ENCODE assay signal across 12 cellular contexts in the genomic region with DNA sequence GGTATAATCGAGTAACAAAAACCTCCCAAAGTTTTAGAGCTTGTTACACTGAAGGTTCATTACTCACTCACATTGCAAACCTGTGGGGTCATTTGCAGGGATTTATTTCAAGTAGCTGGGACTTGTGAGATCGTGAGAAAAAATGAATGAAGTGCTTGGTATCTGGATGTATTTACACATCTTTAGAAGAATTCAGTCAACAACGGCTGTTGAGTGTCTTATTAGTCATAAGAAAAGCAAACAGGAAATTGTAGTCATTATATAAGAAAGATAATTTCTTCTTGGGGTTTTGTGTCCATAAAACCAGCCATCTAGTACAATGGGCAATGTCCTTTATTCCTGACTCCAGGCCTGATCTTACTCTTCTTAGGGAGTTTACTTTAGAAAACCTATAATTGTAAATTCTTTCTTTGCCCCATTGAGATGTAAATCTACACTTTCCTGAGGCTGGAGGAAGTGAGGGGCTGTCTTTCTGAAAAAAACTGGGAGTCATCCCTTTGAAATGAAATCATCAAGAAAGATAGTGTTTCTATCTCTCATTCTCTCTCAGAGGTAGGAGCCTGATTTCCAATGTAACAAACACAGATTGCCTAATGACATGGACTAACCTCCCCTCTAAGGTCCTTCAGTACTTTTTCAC.
A peak's percentile ranks its signal among the peaks of the same experiment; 100 is the strongest.
DNase-seq lines count a peak whose midpoint lies in the region; ATAC-seq and TF ChIP-seq lines count a peak whose summit lies in the region.
"Had no signal": no experiment of that assay in that cellular context is flagged by ENCODE, and none has a peak within 500 bp of the region (broad histone marks: within the 10 kb centered on the region; RNA-seq: fewer than 3 reads in every experiment).

No MANE protein-coding gene starts in this region.

- H3K18ac ChIP-seq in neuronal stem cell (ENCODE audit: low read length): no peak overlapping the region

- H3K14ac ChIP-seq in neuronal stem cell (ENCODE audit: low read length): no peak overlapping the region

- peaks cover 41% of the 10 kb centered on the region for H3K4me1 Mint-ChIP-seq in GM23338

- no peak overlapping the region for H4K91ac ChIP-seq in neuronal stem cell (ENCODE audit: low read depth, low read length, poor library complexity)

- H3K27me3 ChIP-seq in GM23338 (ENCODE audit: insufficient read depth) (no peaks in the 10 kb centered on the region), neuronal stem cell (ENCODE audit: control insufficient read depth in 3 of 3, insufficient read depth in 3 of 3, low read depth in 1 of 3, low read length in 3 of 3) (no peaks in the 10 kb centered on the region), esophagus muscularis mucosa (no peaks in the 10 kb centered on the region)
- H3K27me3 ChIP-seq: cardiac muscle cell had no signal

- H3K9me3 Mint-ChIP-seq in GM23338: no peaks in the 10 kb centered on the region

- H4K8ac ChIP-seq in neuronal stem cell (ENCODE audit: low read depth, low read length): no peak overlapping the region

- no peaks in the 10 kb centered on the region for H3K9me2 ChIP-seq in GM23338 (ENCODE audit: insufficient read depth)

- no peak overlapping the region for H3K23ac ChIP-seq in neuronal stem cell (ENCODE audit: low read depth, low read length, poor library complexity)

- no peak overlapping the region for H2AK5ac ChIP-seq in neuronal stem cell (ENCODE audit: low read depth, low read length)

- ATAC-seq in GM23338: peak; percentile 61
- no peak for ATAC-seq in HG03280 (IDR thresholded peaks at IDR 0.05; ENCODE audit: unreplicated experiment)
- ATAC-seq in GM21526 (IDR thresholded peaks at IDR 0.05; ENCODE audit: low FRiP score, unreplicated experiment): no peak
- ATAC-seq in activated CD4-positive, CD25-positive, alpha-beta regulatory T cell treated with anti-CD3 and anti-CD28 coated beads, Interleukin-2, amount 50 U/mL, for 24 hours: no peak

- peak overlapping the region; percentile 34 for H3K4me3 Mint-ChIP-seq in GM23338

- no peaks in the 10 kb centered on the region for H3F3A ChIP-seq in GM23338 (replicated peaks; ENCODE audit: low read depth)

- H3K4me1 ChIP-seq in GM23338 (ENCODE audit: insufficient read depth): peaks cover 45% of the 10 kb centered on the region
- H3K4me1 ChIP-seq in neuronal stem cell (ENCODE audit: control insufficient read depth in 2 of 2, insufficient read depth in 1 of 2, low read depth in 1 of 2, low read length in 2 of 2): peaks cover 2 to 6% of the 10 kb centered on the region in 2 donors
- H3K4me1 ChIP-seq in esophagus muscularis mucosa: peaks cover 0 to 13% (median 5%) of the 10 kb centered on the region in 4 donors

- peak overlapping the region; percentile 10 for H3K4me2 ChIP-seq in GM23338
- H3K4me2 ChIP-seq in neuronal stem cell (ENCODE audit: insufficient read depth, low read length, poor library complexity, severe bottlenecking): no peak overlapping the region

- intact Hi-C loops in esophagus muscularis mucosa (cut with DNase I): no loop called here

- WGBS in neuronal stem cell (ENCODE audit: extremely low coverage in 2 of 2, insufficient read length in 2 of 2, insufficient replicate concordance in 1 of 2), 2 donors: no CpG with 5 or more reads among the region's 3 CpGs
- 49% methylated on average over 3 of the region's 3 CpGs for WGBS in esophagus muscularis mucosa

- no peak overlapping the region for H3K9ac ChIP-seq in neuronal stem cell (ENCODE audit: low read depth, low read length, poor library complexity)

- H3K36me3 Mint-ChIP-seq in GM23338 (ENCODE audit: low read depth): no peaks in the 10 kb centered on the region

- H2BK15ac ChIP-seq in neuronal stem cell (ENCODE audit: low read length): no peak overlapping the region

- no peak for TF ChIP-seq POLR2A in esophagus muscularis mucosa (IDR thresholded peaks at IDR 0.05; ENCODE audit: low read depth)

- H3K27ac Mint-ChIP-seq in GM23338: peak overlapping the region; percentile 93

- H2AFZ ChIP-seq in GM23338 (no peak overlapping the region), neuronal stem cell (ENCODE audit: low read length) (peak overlapping the region; percentile 72)

- H3K27me3 Mint-ChIP-seq in GM23338 (ENCODE audit: insufficient read depth, low read depth, poor library complexity): no peaks in the 10 kb centered on the region

- TF ChIP-seq CTCF in GM23338 (conservative IDR thresholded peaks at IDR 0.05; ENCODE audit: low read depth in 2 of 2): no peak
- TF ChIP-seq CTCF in epithelial cell of esophagus (IDR thresholded peaks at IDR 0.05; ENCODE audit: insufficient read depth, low read depth, low read length, missing control alignments): no peak
- TF ChIP-seq CTCF in esophagus muscularis mucosa (IDR thresholded peaks at IDR 0.05): no peak

- H3K9me3 ChIP-seq in neuronal stem cell (replicated peaks in 1 of 2; ENCODE audit: control insufficient read depth in 2 of 2, insufficient read depth in 1 of 2, low read depth in 1 of 2, low read length in 2 of 2) (no peaks in the 10 kb centered on the region), esophagus muscularis mucosa (no peaks in the 10 kb centered on the region)

- peak; percentile 57 for DNase-seq in GM23338 (ENCODE audit: low spot score)
- DNase-seq in NCI-H460 (ENCODE audit: extremely low read depth, low read depth): peak; percentile 43
- peak; percentile 97 for DNase-seq in epithelial cell of esophagus (ENCODE audit: low read depth)
- DNase-seq in neuronal stem cell (ENCODE audit: low spot score): no peak
- no peak for DNase-seq in esophagus muscularis mucosa (ENCODE audit: extremely low spot score)
- DNase-seq: DMS 273 treated with DMSO at 0.1 percent for 48 hours; NCI-H524; stimulated activated CD4-positive, alpha-beta T cell treated with anti-CD3 and anti-CD28 coated beads, Interleukin-12 subunit alpha, Interleukin-12 subunit beta, amount 100 ng/mL, for 4 hours had no signal

- H3K27ac ChIP-seq in GM23338 (ENCODE audit: low read depth) (peak overlapping the region; percentile 81), neuronal stem cell (replicated peaks; ENCODE audit: low read length) (no peak overlapping the region), esophagus muscularis mucosa (replicated peaks in 1 of 4) (no peak overlapping the region)
- H3K27ac ChIP-seq: cardiac muscle cell had no signal

- H2BK5ac ChIP-seq in neuronal stem cell (ENCODE audit: low read length): no peak overlapping the region

- no peak overlapping the region for H3K4ac ChIP-seq in neuronal stem cell (ENCODE audit: low read length)

- H2BK12ac ChIP-seq in neuronal stem cell (ENCODE audit: low read length): no peak overlapping the region

- H2BK120ac ChIP-seq in neuronal stem cell (ENCODE audit: low read depth, low read length): no peak overlapping the region

- H3K36me3 ChIP-seq in GM23338 (ENCODE audit: insufficient read depth): no peaks in the 10 kb centered on the region
- H3K36me3 ChIP-seq in neuronal stem cell (replicated peaks in 1 of 2; ENCODE audit: control insufficient read depth in 2 of 2, insufficient read depth in 2 of 2, low read length in 2 of 2): no peaks in the 10 kb centered on the region
- H3K36me3 ChIP-seq in esophagus muscularis mucosa: no peaks in the 10 kb centered on the region
- H3K36me3 ChIP-seq: cardiac muscle cell had no signal

- 0 out of 2 replicates have a peak overlapping the region, but pooled peaks have one; percentile 0 for H3K4me3 ChIP-seq in GM23338
- no peak overlapping the region for H3K4me3 ChIP-seq in epithelial cell of esophagus (ENCODE audit: low read length)
- no peak overlapping the region for H3K4me3 ChIP-seq in neuronal stem cell (ENCODE audit: low read length in 2 of 2)
- no peak overlapping the region for H3K4me3 ChIP-seq in esophagus muscularis mucosa
- H3K4me3 ChIP-seq: cardiac muscle cell had no signal

- no peak for TF ChIP-seq EP300 in esophagus muscularis mucosa (IDR thresholded peaks at IDR 0.05)

- H3K79me2 ChIP-seq in GM23338 (replicated peaks; ENCODE audit: insufficient read depth): no peaks in the 10 kb centered on the region

- H3K79me1 ChIP-seq in neuronal stem cell (ENCODE audit: low read depth, low read length): no peaks in the 10 kb centered on the region

- no peaks in the 10 kb centered on the region for H4K20me1 ChIP-seq in GM23338 (replicated peaks; ENCODE audit: insufficient read depth)

TF ChIP-seq in GM23338, 12 proteins besides CTCF, POLR2A, EP300 and RAD21:
- TF ChIP-seq EZH2phosphoT487 (IDR thresholded peaks at IDR 0.05; ENCODE audit: unreplicated experiment): no peak
- TF ChIP-seq NANOG (IDR thresholded peaks at IDR 0.05; ENCODE audit: borderline replicate concordance): peak; percentile 63
TF ChIP-seq in GM23338: peak in this region for 1.

Comparison
In these comparisons a context has a peak if more than half of its experiments do, and no peak if none do; other contexts are left out.
1. DNase-seq: peak in GM23338 (single experiment), NCI-H460 (single experiment) and epithelial cell of esophagus (single experiment); none in neuronal stem cell (single experiment) and esophagus muscularis mucosa (single experiment).